ENCODE assay signal across 8 cellular contexts in genomic region chrX:154398668-154399526, GRCh38. TPM values are rescaled to one million over a fixed set of nuclear protein-coding genes. Genes with fewer than 3 reads are reported as not detected.
DNase-seq lines count a peak whose midpoint lies in the region; ATAC-seq, FAIRE-seq and TF ChIP-seq lines count a peak whose summit lies in the region.

No MANE protein-coding gene starts in this region.

- H3K9me3 ChIP-seq in DND-41 (ENCODE audit: insufficient read depth, low read length, severe bottlenecking), result no peaks in the 10 kb centered on the region
- no peaks in the 10 kb centered on the region for H3K9me3 ChIP-seq in HepG2 (ENCODE audit: low read length)

- H4K20me1 ChIP-seq in DND-41 (ENCODE audit: insufficient read depth, low read length) (peaks cover 21% of the 10 kb centered on the region), HepG2 (ENCODE audit: insufficient read depth, low read length) (peaks cover 21% of the 10 kb centered on the region; the same call in 1 of the 2 replicates)

- H3K9me3 Mint-ChIP-seq in dendritic cell treated with granulocyte-macrophage colony-stimulating factor and Interleukin-4, amounts not matched to agents 40 ng/mL and 50 ng/mL, for 4 days, result no peaks in the 10 kb centered on the region

- in situ Hi-C loops in HepG2 (cut with HindIII; ENCODE audit: extremely low pct_ligation_motif_present, low pct_unique_long_range_greater_than_20kb), result no loop called here

- intact Hi-C loops in dendritic cell treated with granulocyte-macrophage colony-stimulating factor and Interleukin-4, amounts not matched to agents 40 ng/mL and 50 ng/mL, for 4 days (cut with micrococcal nuclease), result no loop called here
- intact Hi-C loops in HepG2 (cut with micrococcal nuclease; ENCODE audit: unreplicated experiment), result no loop called here

- CTCF ChIA-PET in HepG2 (lab: Yijun Ruan, JAX; ENCODE audit: low intra/inter-chr PET ratio, low total read pairs), result no interaction called here

- TF ChIP-seq EP300 in HepG2 (IDR thresholded peaks at IDR 0.05; ENCODE audit: low read depth in 2 of 2, low read length in 2 of 2) (no peak), HepG2 (CRISPR knock-in tag; IDR thresholded peaks at IDR 0.05; ENCODE audit: borderline replicate concordance) (no peak)

- TF ChIP-seq POLR2A in HepG2 (IDR thresholded peaks at IDR 0.05; ENCODE audit: insufficient read depth in 1 of 2, low read depth in 2 of 2, low read length in 2 of 2), result no peak

- peaks cover 21% of the 10 kb centered on the region for H3K4me1 ChIP-seq in DND-41 (ENCODE audit: insufficient read depth, low read length)
- peaks cover 32% of the 10 kb centered on the region for H3K4me1 ChIP-seq in HepG2 (ENCODE audit: insufficient read depth, low read length)

- peak; percentile 60 for FAIRE-seq in HepG2 (lab: Jason Lieb, UNC)

- no peaks in the 10 kb centered on the region for H3K27me3 Mint-ChIP-seq in dendritic cell treated with granulocyte-macrophage colony-stimulating factor and Interleukin-4, amounts not matched to agents 40 ng/mL and 50 ng/mL, for 4 days

- TF ChIP-seq CTCF in DND-41 (IDR thresholded peaks at IDR 0.05; ENCODE audit: borderline replicate concordance, extremely low read depth, low read length, poor library complexity, severe bottlenecking), result peak; percentile 89
- TF ChIP-seq CTCF in HepG2 (CRISPR knock-in tag; IDR thresholded peaks at IDR 0.05), result peak; percentile 80

- peak overlapping the region; percentile 98 for H3K9ac ChIP-seq in DND-41 (ENCODE audit: low read depth, low read length)
- peak overlapping the region; percentile 97 for H3K9ac ChIP-seq in HepG2 (ENCODE audit: insufficient read depth, low read depth, low read length)

- peak overlapping the region; percentile 98 for H3K27ac ChIP-seq in DND-41 (ENCODE audit: low read length)
- peak overlapping the region; percentile 98 for H3K27ac ChIP-seq in HepG2 (ENCODE audit: extremely low read length, insufficient read depth, low read length)

- H3K4me3 ChIP-seq in DND-41 (ENCODE audit: low read depth in 1 of 2, low read length in 2 of 2) (peak overlapping the region; percentile 72 to 81), HepG2 (replicated peaks in 1 of 3; ENCODE audit: insufficient read depth in 1 of 3, low read depth in 2 of 3, low read length in 3 of 3) (peak overlapping the region; percentile 73 to 85 (median 85))

- H3K36me3 ChIP-seq in DND-41 (ENCODE audit: insufficient read depth, low read length) (peaks cover 29% of the 10 kb centered on the region), HepG2 (replicated peaks in 1 of 2; ENCODE audit: control insufficient read depth in 1 of 2, insufficient read depth in 2 of 2, low read length in 2 of 2) (peaks cover 6 to 22% of the 10 kb centered on the region in 2 experiments; a peak in 4 of 5 replicates)

- H3K4me3 Mint-ChIP-seq in dendritic cell treated with granulocyte-macrophage colony-stimulating factor and Interleukin-4, amounts not matched to agents 40 ng/mL and 50 ng/mL, for 4 days, result peak overlapping the region; percentile 91

- DNase-seq in DND-41, result peak; percentile 84
- DNase-seq in NCI-H510A (lab: John Stamatoyannopoulos, UW), result peak; percentile 38
- DNase-seq in activated CD4-positive, alpha-beta T cell treated with anti-CD3 and anti-CD28 coated beads, Interleukin-2, amount 50 U/mL, for 24 hours (ENCODE audit: low read depth in 1 of 2, low spot score in 1 of 2), result peak; percentile 63 to 78
- DNase-seq in HepG2 (ENCODE audit: low spot score), result peak; percentile 70
- peak; percentile 80 to 82 for DNase-seq in stimulated activated CD4-positive, alpha-beta T cell treated with anti-CD3 and anti-CD28 coated beads, Interleukin-2, amount 100 ng/mL, for 24 hours

- H2AFZ ChIP-seq in DND-41 (ENCODE audit: low read depth, low read length) (no peak overlapping the region), HepG2 (ENCODE audit: low read length) (no peak overlapping the region)

- peaks cover 61% of the 10 kb centered on the region for H3K36me3 Mint-ChIP-seq in dendritic cell treated with granulocyte-macrophage colony-stimulating factor and Interleukin-4, amounts not matched to agents 40 ng/mL and 50 ng/mL, for 4 days (ENCODE audit: low read depth)

- TSS peak; percentile 85 for BruUV-seq in HepG2 (replicated peaks; lab: Mats Ljungman, UMichigan)

- peak overlapping the region; percentile 78 for H3K4me2 ChIP-seq in DND-41 (ENCODE audit: insufficient read depth, low read length)
- H3K4me2 ChIP-seq in HepG2 (ENCODE audit: low read depth, low read length), result peak overlapping the region; percentile 97

- ATAC-seq in DND-41 (ENCODE audit: insufficient read depth, low read depth), result peak; percentile 46
- ATAC-seq in HG03025 (IDR thresholded peaks at IDR 0.05; ENCODE audit: low FRiP score, unreplicated experiment), result peak; percentile 35
- ATAC-seq in HepG2, result 0 out of 3 replicates have a peak, but pooled peaks have one; percentile 2
- no peak for ATAC-seq in GM18502 (IDR thresholded peaks at IDR 0.05; ENCODE audit: poor library complexity, unreplicated experiment)

- WGBS in HepG2 (ENCODE audit: low lambda C conversion rate), result 1% methylated on average over 16 of the region's 49 CpGs

- peak; percentile 15; the same call in 1 of the 2 replicates for TF ChIP-seq RAD21 in HepG2 (CRISPR knock-in tag; IDR thresholded peaks at IDR 0.05)

- peaks cover 31% of the 10 kb centered on the region for H3K79me2 ChIP-seq in DND-41 (ENCODE audit: insufficient read depth, low read length)
- peaks cover 21% of the 10 kb centered on the region for H3K79me2 ChIP-seq in HepG2 (ENCODE audit: insufficient read depth, low read length)

- POLR2A ChIA-PET in HepG2 (lab: Yijun Ruan, JAX), result interaction anchor here (1.0 to 6.3 kb wide), 13 partner anchors 11 to 143 kb away, joined by 3 to 75 read pairs (median 8); partner anchors contain the start of genes ATP6AP1, DNASE1L1, FLNA and LAGE3

- peak overlapping the region; percentile 99 for H3K27ac Mint-ChIP-seq in dendritic cell treated with granulocyte-macrophage colony-stimulating factor and Interleukin-4, amounts not matched to agents 40 ng/mL and 50 ng/mL, for 4 days

- H3K4me1 Mint-ChIP-seq in dendritic cell treated with granulocyte-macrophage colony-stimulating factor and Interleukin-4, amounts not matched to agents 40 ng/mL and 50 ng/mL, for 4 days (ENCODE audit: low read depth), result peaks cover 12% of the 10 kb centered on the region

- H3K27me3 ChIP-seq in DND-41 (ENCODE audit: insufficient read depth, low read length, poor library complexity) (no peaks in the 10 kb centered on the region), HepG2 (ENCODE audit: control insufficient read depth in 1 of 2, insufficient read depth in 2 of 2, low read length in 2 of 2) (no peaks in the 10 kb centered on the region; a peak in 1 of 5 replicates)

RNA-seq across cellular contexts. Expression of gene RPL10, which starts 0.7 kb away (rescaled TPM):
- total RNA-seq in HepG2 (2016; rRNA removed; fragmentation: Illumina TruSeq; extraction: Trizol), result 2,381 and 2,883 TPM in 2 replicates
- 2,845 and 3,163 TPM in 2 replicates for total RNA-seq in HepG2 (2016; cell fraction: cytosol; rRNA removed; fragmentation: Illumina TruSeq; extraction: Trizol; ENCODE audit: low read depth)
- 2,364 and 2,968 TPM in 2 replicates for total RNA-seq in HepG2 (2016; cell fraction: insoluble cytoplasmic fraction; rRNA removed; fragmentation: Illumina TruSeq; extraction: Trizol)
- total RNA-seq in HepG2 (2016; cell fraction: membrane; rRNA removed; fragmentation: Illumina TruSeq; extraction: Trizol), result 6,021 and 6,074 TPM in 2 replicates
- 936 and 1,040 TPM in 2 replicates for total RNA-seq in HepG2 (2016; cell fraction: nucleus; rRNA removed; fragmentation: Illumina TruSeq; extraction: Trizol)
- polyA plus RNA-seq in HepG2 (2011; rRNA removed), result 4,713 and 5,167 TPM in 2 replicates
- 7,297 and 8,438 TPM in 2 replicates for polyA plus RNA-seq in HepG2 (2011; cell fraction: cytosol; rRNA removed)
- 1,715 and 1,756 TPM in 2 replicates for polyA plus RNA-seq in HepG2 (2011; cell fraction: nucleus; rRNA removed)
- 3,170 and 4,590 TPM in 2 replicates for polyA plus RNA-seq in HepG2 (2012)
- polyA plus RNA-seq in HepG2 (2016; cell fraction: cytosol; fragmentation: Illumina TruSeq; extraction: Trizol; ENCODE audit: low read depth), result 5,111 and 5,676 TPM in 2 replicates
- 3,496 and 3,549 TPM in 2 replicates for polyA plus RNA-seq in HepG2 (2016; cell fraction: insoluble cytoplasmic fraction; fragmentation: Illumina TruSeq; extraction: Trizol; ENCODE audit: low read depth)
- polyA plus RNA-seq in HepG2 (2016; cell fraction: membrane; fragmentation: Illumina TruSeq; extraction: Trizol; ENCODE audit: low read depth), result 7,184 and 7,370 TPM in 2 replicates
- polyA plus RNA-seq in HepG2 (2016; cell fraction: nucleus; fragmentation: Illumina TruSeq; extraction: Trizol; ENCODE audit: insufficient read depth, low read depth), result 1,977 and 1,989 TPM in 2 replicates
- polyA minus RNA-seq in HepG2 (2011; rRNA and poly(A)+ RNA removed; ENCODE audit: low replicate concordance), result 1,812 and 2,162 TPM in 2 replicates
- 929 and 970 TPM in 2 replicates for polyA minus RNA-seq in HepG2 (2011; cell fraction: cytosol; rRNA and poly(A)+ RNA removed)
- polyA minus RNA-seq in HepG2 (2011; cell fraction: nucleus; rRNA and poly(A)+ RNA removed), result 272 and 332 TPM in 2 replicates

RNA-seq across cellular contexts. Expression of gene DNASE1L1, which starts 10.2 kb away (rescaled TPM):
- 4.6 and 4.7 TPM in 2 replicates for total RNA-seq in HepG2 (2016; rRNA removed; fragmentation: Illumina TruSeq; extraction: Trizol)
- 3.2 and 3.4 TPM in 2 replicates for total RNA-seq in HepG2 (2016; cell fraction: cytosol; rRNA removed; fragmentation: Illumina TruSeq; extraction: Trizol; ENCODE audit: low read depth)
- total RNA-seq in HepG2 (2016; cell fraction: insoluble cytoplasmic fraction; rRNA removed; fragmentation: Illumina TruSeq; extraction: Trizol), result 3.9 and 5.0 TPM in 2 replicates
- total RNA-seq in HepG2 (2016; cell fraction: membrane; rRNA removed; fragmentation: Illumina TruSeq; extraction: Trizol), result 8.0 and 8.2 TPM in 2 replicates
- 5.1 and 5.8 TPM in 2 replicates for total RNA-seq in HepG2 (2016; cell fraction: nucleus; rRNA removed; fragmentation: Illumina TruSeq; extraction: Trizol)
- polyA plus RNA-seq in HepG2 (2011; rRNA removed), result 12.3 and 16.5 TPM in 2 replicates
- polyA plus RNA-seq in HepG2 (2011; cell fraction: cytosol; rRNA removed), result 13.3 and 15.2 TPM in 2 replicates
- 17.5 and 18.0 TPM in 2 replicates for polyA plus RNA-seq in HepG2 (2011; cell fraction: nucleus; rRNA removed)
- 8.0 and 11.7 TPM in 2 replicates for polyA plus RNA-seq in HepG2 (2012)
- 4.0 and 4.8 TPM in 2 replicates for polyA plus RNA-seq in HepG2 (2016; cell fraction: cytosol; fragmentation: Illumina TruSeq; extraction: Trizol; ENCODE audit: low read depth)
- 4.8 and 4.9 TPM in 2 replicates for polyA plus RNA-seq in HepG2 (2016; cell fraction: insoluble cytoplasmic fraction; fragmentation: Illumina TruSeq; extraction: Trizol; ENCODE audit: low read depth)
- 9.1 and 9.5 TPM in 2 replicates for polyA plus RNA-seq in HepG2 (2016; cell fraction: membrane; fragmentation: Illumina TruSeq; extraction: Trizol; ENCODE audit: low read depth)
- polyA plus RNA-seq in HepG2 (2016; cell fraction: nucleus; fragmentation: Illumina TruSeq; extraction: Trizol; ENCODE audit: insufficient read depth, low read depth), result 5.5 and 8.8 TPM in 2 replicates
- polyA minus RNA-seq in HepG2 (2011; rRNA and poly(A)+ RNA removed; ENCODE audit: low replicate concordance), result 24.1 and 42.4 TPM in 2 replicates
- polyA minus RNA-seq in HepG2 (2011; cell fraction: cytosol; rRNA and poly(A)+ RNA removed), result 5.9 and 6.7 TPM in 2 replicates
- polyA minus RNA-seq in HepG2 (2011; cell fraction: nucleus; rRNA and poly(A)+ RNA removed), result 4.2 and 5.0 TPM in 2 replicates

RNA-seq across cellular contexts. Expression of gene TAFAZZIN, which starts 12.4 kb away (rescaled TPM):
- total RNA-seq in HepG2 (2016; rRNA removed; fragmentation: Illumina TruSeq; extraction: Trizol), result 6.3 and 16.8 TPM in 2 replicates
- 5.9 and 8.5 TPM in 2 replicates for total RNA-seq in HepG2 (2016; cell fraction: cytosol; rRNA removed; fragmentation: Illumina TruSeq; extraction: Trizol; ENCODE audit: low read depth)
- 4.8 and 17.3 TPM in 2 replicates for total RNA-seq in HepG2 (2016; cell fraction: insoluble cytoplasmic fraction; rRNA removed; fragmentation: Illumina TruSeq; extraction: Trizol)
- total RNA-seq in HepG2 (2016; cell fraction: membrane; rRNA removed; fragmentation: Illumina TruSeq; extraction: Trizol), result 5.5 and 6.3 TPM in 2 replicates
- 17.9 and 26.2 TPM in 2 replicates for total RNA-seq in HepG2 (2016; cell fraction: nucleus; rRNA removed; fragmentation: Illumina TruSeq; extraction: Trizol)
- polyA plus RNA-seq in HepG2 (2011; rRNA removed), result 27.9 and 30.9 TPM in 2 replicates
- polyA plus RNA-seq in HepG2 (2011; cell fraction: cytosol; rRNA removed), result 8.7 and 11.6 TPM in 2 replicates
- 281 and 287 TPM in 2 replicates for polyA plus RNA-seq in HepG2 (2011; cell fraction: nucleus; rRNA removed)
- polyA plus RNA-seq in HepG2 (2012), result 16.8 and 21.1 TPM in 2 replicates
- polyA plus RNA-seq in HepG2 (2016; cell fraction: cytosol; fragmentation: Illumina TruSeq; extraction: Trizol; ENCODE audit: low read depth), result 2.5 and 2.9 TPM in 2 replicates
- 5.3 and 7.9 TPM in 2 replicates for polyA plus RNA-seq in HepG2 (2016; cell fraction: insoluble cytoplasmic fraction; fragmentation: Illumina TruSeq; extraction: Trizol; ENCODE audit: low read depth)
- 4.2 and 4.6 TPM in 2 replicates for polyA plus RNA-seq in HepG2 (2016; cell fraction: membrane; fragmentation: Illumina TruSeq; extraction: Trizol; ENCODE audit: low read depth)
- polyA plus RNA-seq in HepG2 (2016; cell fraction: nucleus; fragmentation: Illumina TruSeq; extraction: Trizol; ENCODE audit: insufficient read depth, low read depth), result 70.8 TPM in 2 replicates
- polyA minus RNA-seq in HepG2 (2011; rRNA and poly(A)+ RNA removed; ENCODE audit: low replicate concordance), result 16.6 and 35.2 TPM in 2 replicates
- polyA minus RNA-seq in HepG2 (2011; cell fraction: cytosol; rRNA and poly(A)+ RNA removed), result 7.0 and 7.2 TPM in 2 replicates
- polyA minus RNA-seq in HepG2 (2011; cell fraction: nucleus; rRNA and poly(A)+ RNA removed), result 23.2 and 28.2 TPM in 2 replicates

RNA-seq across cellular contexts. Expression of gene EMD, which starts 19.8 kb away (rescaled TPM):
- 10.4 and 14.5 TPM in 2 replicates for total RNA-seq in HepG2 (2016; rRNA removed; fragmentation: Illumina TruSeq; extraction: Trizol)
- total RNA-seq in HepG2 (2016; cell fraction: cytosol; rRNA removed; fragmentation: Illumina TruSeq; extraction: Trizol; ENCODE audit: low read depth), result 23.2 and 32.8 TPM in 2 replicates
- 8.8 and 14.4 TPM in 2 replicates for total RNA-seq in HepG2 (2016; cell fraction: insoluble cytoplasmic fraction; rRNA removed; fragmentation: Illumina TruSeq; extraction: Trizol)
- 27.8 and 36.0 TPM in 2 replicates for total RNA-seq in HepG2 (2016; cell fraction: membrane; rRNA removed; fragmentation: Illumina TruSeq; extraction: Trizol)
- total RNA-seq in HepG2 (2016; cell fraction: nucleus; rRNA removed; fragmentation: Illumina TruSeq; extraction: Trizol), result 9.2 and 9.7 TPM in 2 replicates
- 14.9 and 19.1 TPM in 2 replicates for polyA plus RNA-seq in HepG2 (2011; rRNA removed)
- 16.0 and 18.2 TPM in 2 replicates for polyA plus RNA-seq in HepG2 (2011; cell fraction: cytosol; rRNA removed)
- polyA plus RNA-seq in HepG2 (2011; cell fraction: nucleus; rRNA removed), result 49.8 and 50.2 TPM in 2 replicates
- 17.5 and 18.8 TPM in 2 replicates for polyA plus RNA-seq in HepG2 (2012)
- 74.7 and 108 TPM in 2 replicates for polyA plus RNA-seq in HepG2 (2016; cell fraction: cytosol; fragmentation: Illumina TruSeq; extraction: Trizol; ENCODE audit: low read depth)
- 25.4 and 35.1 TPM in 2 replicates for polyA plus RNA-seq in HepG2 (2016; cell fraction: insoluble cytoplasmic fraction; fragmentation: Illumina TruSeq; extraction: Trizol; ENCODE audit: low read depth)
- polyA plus RNA-seq in HepG2 (2016; cell fraction: membrane; fragmentation: Illumina TruSeq; extraction: Trizol; ENCODE audit: low read depth), result 69.7 and 96.5 TPM in 2 replicates
- polyA plus RNA-seq in HepG2 (2016; cell fraction: nucleus; fragmentation: Illumina TruSeq; extraction: Trizol; ENCODE audit: insufficient read depth, low read depth), result 38.7 and 39.0 TPM in 2 replicates
- 13.3 and 53.4 TPM in 2 replicates for polyA minus RNA-seq in HepG2 (2011; rRNA and poly(A)+ RNA removed; ENCODE audit: low replicate concordance)
- 9.3 and 9.9 TPM in 2 replicates for polyA minus RNA-seq in HepG2 (2011; cell fraction: cytosol; rRNA and poly(A)+ RNA removed)
- polyA minus RNA-seq in HepG2 (2011; cell fraction: nucleus; rRNA and poly(A)+ RNA removed), result 6.2 and 7.2 TPM in 2 replicates

RNA-seq across cellular contexts. Expression of gene FLNA, which starts 24.5 kb away (rescaled TPM):
- total RNA-seq in HepG2 (2016; rRNA removed; fragmentation: Illumina TruSeq; extraction: Trizol), result 119 and 174 TPM in 2 replicates
- total RNA-seq in HepG2 (2016; cell fraction: cytosol; rRNA removed; fragmentation: Illumina TruSeq; extraction: Trizol; ENCODE audit: low read depth), result 13.2 and 13.4 TPM in 2 replicates
- total RNA-seq in HepG2 (2016; cell fraction: insoluble cytoplasmic fraction; rRNA removed; fragmentation: Illumina TruSeq; extraction: Trizol), result 90.0 and 191 TPM in 2 replicates
- 36.3 and 36.5 TPM in 2 replicates for total RNA-seq in HepG2 (2016; cell fraction: membrane; rRNA removed; fragmentation: Illumina TruSeq; extraction: Trizol)
- 184 and 199 TPM in 2 replicates for total RNA-seq in HepG2 (2016; cell fraction: nucleus; rRNA removed; fragmentation: Illumina TruSeq; extraction: Trizol)
- polyA plus RNA-seq in HepG2 (2011; rRNA removed), result 83.4 and 117 TPM in 2 replicates
- polyA plus RNA-seq in HepG2 (2011; cell fraction: cytosol; rRNA removed), result 51.4 and 75.1 TPM in 2 replicates
- polyA plus RNA-seq in HepG2 (2011; cell fraction: nucleus; rRNA removed), result 546 and 648 TPM in 2 replicates
- polyA plus RNA-seq in HepG2 (2012), result 102 and 157 TPM in 2 replicates
- 12.4 and 15.1 TPM in 2 replicates for polyA plus RNA-seq in HepG2 (2016; cell fraction: cytosol; fragmentation: Illumina TruSeq; extraction: Trizol; ENCODE audit: low read depth)
- polyA plus RNA-seq in HepG2 (2016; cell fraction: insoluble cytoplasmic fraction; fragmentation: Illumina TruSeq; extraction: Trizol; ENCODE audit: low read depth), result 93.9 and 131 TPM in 2 replicates
- polyA plus RNA-seq in HepG2 (2016; cell fraction: membrane; fragmentation: Illumina TruSeq; extraction: Trizol; ENCODE audit: low read depth), result 22.9 and 27.1 TPM in 2 replicates
- polyA plus RNA-seq in HepG2 (2016; cell fraction: nucleus; fragmentation: Illumina TruSeq; extraction: Trizol; ENCODE audit: insufficient read depth, low read depth), result 309 and 326 TPM in 2 replicates
- 637 and 802 TPM in 2 replicates for polyA minus RNA-seq in HepG2 (2011; rRNA and poly(A)+ RNA removed; ENCODE audit: low replicate concordance)
- 304 and 314 TPM in 2 replicates for polyA minus RNA-seq in HepG2 (2011; cell fraction: cytosol; rRNA and poly(A)+ RNA removed)
- 230 and 260 TPM in 2 replicates for polyA minus RNA-seq in HepG2 (2011; cell fraction: nucleus; rRNA and poly(A)+ RNA removed)
